18 cellular contexts compared by ENCODE assay signal in genomic region chr10:78433063-78433717, GRCh38.
DNase-seq lines count a peak whose midpoint lies in the region; ATAC-seq and TF ChIP-seq lines count a peak whose summit lies in the region.
"Had no signal": no experiment of that assay in that cellular context is flagged by ENCODE, and none has a peak within 500 bp of the region (broad histone marks: within the 10 kb centered on the region; RNA-seq: fewer than 3 reads in every experiment).

No MANE protein-coding gene starts in this region.

- TF ChIP-seq POLR2A in gastroesophageal sphincter (IDR thresholded peaks at IDR 0.05): no peak

- H3K9me3 Mint-ChIP-seq in natural killer cell treated with Interleukin-12 subunit alpha and Interleukin-12 subunit beta and Interleukin-15 and Interleukin-18, amount 100 ng/mL, for 72 hours: no peaks in the 10 kb centered on the region
- H3K9me3 Mint-ChIP-seq in natural killer cell (no peaks in the 10 kb centered on the region), nephron (no peaks in the 10 kb centered on the region), immature natural killer cell (peaks cover 0 to 3% (median 0%) of the 10 kb centered on the region in 6 donors)
- H3K9me3 Mint-ChIP-seq: stimulated activated effector memory CD8-positive, alpha-beta T cell treated with anti-CD3 and anti-CD28 coated beads, Interleukin-12 subunit alpha, Interleukin-12 subunit beta, amount 100 ng/mL, for 72 hours; type B pancreatic cell had no signal

- no peaks in the 10 kb centered on the region for H3K4me1 Mint-ChIP-seq in natural killer cell treated with Interleukin-12 subunit alpha and Interleukin-12 subunit beta and Interleukin-15 and Interleukin-18, amount 100 ng/mL, for 72 hours (ENCODE audit: low read depth in 2 of 2)
- H3K4me1 Mint-ChIP-seq in natural killer cell: peaks cover 0 to 18% of the 10 kb centered on the region in 2 donors
- peaks cover 53% of the 10 kb centered on the region for H3K4me1 Mint-ChIP-seq in nephron
- H3K4me1 Mint-ChIP-seq in immature natural killer cell: no peaks in the 10 kb centered on the region
- H3K4me1 Mint-ChIP-seq: activated CD8-positive, alpha-beta memory T cell treated with anti-CD3 and anti-CD28 coated beads, Interleukin-2, amount 10 ng/mL, durations not matched to agents 7 days and 5 days; memory B cell had no signal

- peak overlapping the region in 3 of 4 donors; percentile 29 to 67 (median 51) for H3K27ac ChIP-seq in gastroesophageal sphincter
- H3K27ac ChIP-seq: RWPE1, spleen had no signal

- peaks cover 23 to 28% of the 10 kb centered on the region in 2 donors for H3K27me3 Mint-ChIP-seq in natural killer cell treated with Interleukin-12 subunit alpha and Interleukin-12 subunit beta and Interleukin-15 and Interleukin-18, amount 100 ng/mL, for 72 hours
- peaks cover 21 to 62% of the 10 kb centered on the region in 2 donors for H3K27me3 Mint-ChIP-seq in natural killer cell (ENCODE audit: low read depth in 2 of 2)
- H3K27me3 Mint-ChIP-seq in nephron (ENCODE audit: low read depth): peaks cover 9% of the 10 kb centered on the region
- H3K27me3 Mint-ChIP-seq in immature natural killer cell (ENCODE audit: low read depth in 3 of 3): peaks cover 3 to 8% (median 3%) of the 10 kb centered on the region in 3 donors
- H3K27me3 Mint-ChIP-seq: type B pancreatic cell had no signal

- H3K36me3 ChIP-seq in gastroesophageal sphincter: no peaks in the 10 kb centered on the region
- H3K36me3 ChIP-seq: spleen had no signal

- no peaks in the 10 kb centered on the region for H3K9me3 ChIP-seq in gastroesophageal sphincter

- H3K27ac Mint-ChIP-seq in natural killer cell treated with Interleukin-12 subunit alpha and Interleukin-12 subunit beta and Interleukin-15 and Interleukin-18, amount 100 ng/mL, for 72 hours: no peak overlapping the region
- H3K27ac Mint-ChIP-seq in natural killer cell (no peak overlapping the region), nephron (peak overlapping the region; percentile 50 to 75 (median 55)), immature natural killer cell (no peak overlapping the region)
- H3K27ac Mint-ChIP-seq: activated CD8-positive, alpha-beta memory T cell treated with anti-CD3 and anti-CD28 coated beads, Interleukin-2, amount 10 ng/mL, durations not matched to agents 7 days and 5 days; memory B cell; stimulated activated effector memory CD8-positive, alpha-beta T cell treated with anti-CD3 and anti-CD28 coated beads, Interleukin-12 subunit alpha, Interleukin-12 subunit beta, amount 100 ng/mL, for 72 hours; type B pancreatic cell had no signal

- intact Hi-C loops in natural killer cell (cut with micrococcal nuclease): loop anchor here (10.0 kb wide), 1 partner anchor 388 kb away; no protein-coding TSS in a partner anchor

- no peak for ATAC-seq in natural killer cell treated with Interleukin-12 subunit alpha and Interleukin-12 subunit beta and Interleukin-15 and Interleukin-18, amount 100 ng/mL, for 72 hours
- ATAC-seq in natural killer cell (no peak), gastroesophageal sphincter (peak; percentile 27), GM18870 (IDR thresholded peaks at IDR 0.05; ENCODE audit: unreplicated experiment) (no peak), HG02759 (IDR thresholded peaks at IDR 0.05; ENCODE audit: unreplicated experiment) (no peak)
- ATAC-seq: activated CD4-positive, CD25-positive, alpha-beta regulatory T cell treated with anti-CD3 and anti-CD28 coated beads, Interleukin-2, amount 50 U/mL, for 24 hours; activated CD8-positive, alpha-beta memory T cell treated with anti-CD3 and anti-CD28 coated beads, Interleukin-2, amount 10 ng/mL, durations not matched to agents 7 days and 5 days; stimulated activated effector memory CD8-positive, alpha-beta T cell treated with anti-CD3 and anti-CD28 coated beads, Interleukin-12 subunit alpha, Interleukin-12 subunit beta, amount 100 ng/mL, for 72 hours had no signal

- peak; percentile 31 for DNase-seq in natural killer cell treated with Interleukin-12 subunit alpha and Interleukin-12 subunit beta and Interleukin-15 and Interleukin-18, amount 100 ng/mL, for 72 hours (ENCODE audit: low spot score)
- DNase-seq in natural killer cell: no peak
- no peak for DNase-seq in H4 (ENCODE audit: low spot score)
- no peak for DNase-seq in immature natural killer cell
- DNase-seq: activated CD8-positive, alpha-beta memory T cell treated with anti-CD3 and anti-CD28 coated beads, Interleukin-2, amount 10 ng/mL, durations not matched to agents 7 days and 5 days; activated gamma-delta T cell treated with Interleukin-2 at 50 U/mL for 16 hours; NCI-H1048; occipital lobe; spleen had no signal

- peaks cover 0 to 67% (median 9%) of the 10 kb centered on the region in 3 donors for H3K4me1 ChIP-seq in gastroesophageal sphincter

- no peaks in the 10 kb centered on the region for H3K27me3 ChIP-seq in gastroesophageal sphincter

- no peak overlapping the region for H3K4me3 ChIP-seq in gastroesophageal sphincter
- H3K4me3 ChIP-seq: spleen had no signal

- no peak overlapping the region for H3K4me3 Mint-ChIP-seq in natural killer cell treated with Interleukin-12 subunit alpha and Interleukin-12 subunit beta and Interleukin-15 and Interleukin-18, amount 100 ng/mL, for 72 hours
- no peak overlapping the region for H3K4me3 Mint-ChIP-seq in natural killer cell
- H3K4me3 Mint-ChIP-seq in nephron: no peak overlapping the region
- no peak overlapping the region for H3K4me3 Mint-ChIP-seq in immature natural killer cell
- H3K4me3 Mint-ChIP-seq: activated CD8-positive, alpha-beta memory T cell treated with anti-CD3 and anti-CD28 coated beads, Interleukin-2, amount 10 ng/mL, durations not matched to agents 7 days and 5 days; memory B cell; stimulated activated effector memory CD8-positive, alpha-beta T cell treated with anti-CD3 and anti-CD28 coated beads, Interleukin-12 subunit alpha, Interleukin-12 subunit beta, amount 100 ng/mL, for 72 hours; type B pancreatic cell had no signal

- TF ChIP-seq CTCF in natural killer cell (IDR thresholded peaks at IDR 0.05) (no peak), gastroesophageal sphincter (IDR thresholded peaks at IDR 0.05) (no peak), nephron (IDR thresholded peaks at IDR 0.05; ENCODE audit: unreplicated experiment in 3 of 3) (no peak)

- no peak for TF ChIP-seq EP300 in gastroesophageal sphincter (IDR thresholded peaks at IDR 0.05)

- no peaks in the 10 kb centered on the region for H3K36me3 Mint-ChIP-seq in natural killer cell treated with Interleukin-12 subunit alpha and Interleukin-12 subunit beta and Interleukin-15 and Interleukin-18, amount 100 ng/mL, for 72 hours
- no peaks in the 10 kb centered on the region for H3K36me3 Mint-ChIP-seq in natural killer cell
- no peaks in the 10 kb centered on the region for H3K36me3 Mint-ChIP-seq in nephron (ENCODE audit: low read depth)
- H3K36me3 Mint-ChIP-seq in immature natural killer cell: no peaks in the 10 kb centered on the region
- H3K36me3 Mint-ChIP-seq: activated CD8-positive, alpha-beta memory T cell treated with anti-CD3 and anti-CD28 coated beads, Interleukin-2, amount 10 ng/mL, durations not matched to agents 7 days and 5 days; memory B cell; stimulated activated effector memory CD8-positive, alpha-beta T cell treated with anti-CD3 and anti-CD28 coated beads, Interleukin-12 subunit alpha, Interleukin-12 subunit beta, amount 100 ng/mL, for 72 hours; type B pancreatic cell had no signal

- 59 to 68% methylated on average over 4 of the region's 5 CpGs for WGBS in gastroesophageal sphincter (ENCODE audit: low coverage in 1 of 2), 2 donors

Comparison
In these comparisons a context has a peak if more than half of its experiments do, and no peak if none do; other contexts are left out.
1. H3K27ac Mint-ChIP-seq: peak in nephron (3 of 3); none in natural killer cell treated with Interleukin-12 subunit alpha and Interleukin-12 subunit beta and Interleukin-15 and Interleukin-18, amount 100 ng/mL, for 72 hours (0 of 2), natural killer cell (0 of 2) and immature natural killer cell (0 of 6).